ENCODE assay signal across 9 cellular contexts in the genomic region with DNA sequence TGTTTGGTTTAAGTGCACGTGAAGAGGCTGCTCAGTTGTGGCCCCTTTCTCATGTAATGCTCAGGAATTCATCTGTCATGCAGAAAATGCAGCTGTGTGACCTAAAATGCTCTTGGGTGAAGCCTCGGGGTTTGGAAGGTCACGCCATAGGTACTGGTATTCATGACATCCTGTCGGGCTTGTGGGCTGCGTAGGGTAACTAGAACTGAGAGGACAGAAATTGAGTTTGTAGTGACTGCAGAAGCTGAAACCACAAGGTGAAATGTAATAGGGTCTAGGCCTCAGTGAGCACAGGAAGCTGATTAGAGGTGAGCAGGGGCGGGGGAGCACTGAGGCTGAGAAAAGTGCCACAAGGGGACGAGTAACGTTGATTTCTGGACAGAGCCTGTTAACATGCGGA.
DNase-seq lines count a peak whose midpoint lies in the region; ATAC-seq, FAIRE-seq and TF ChIP-seq lines count a peak whose summit lies in the region.
"Had no signal": no experiment of that assay in that cellular context is flagged by ENCODE, and none has a peak within 500 bp of the region (broad histone marks: within the 10 kb centered on the region; RNA-seq: fewer than 3 reads in every experiment).

No MANE protein-coding gene starts in this region.

- no peak for FAIRE-seq in kidney (lab: Jason Lieb, UNC)

- no peak overlapping the region for H3K4me3 ChIP-seq in kidney (ENCODE audit: low read length in 2 of 2)

- H3K27ac Mint-ChIP-seq in activated T-helper 17 cell treated with anti-CD3 and anti-CD28 coated beads, Interleukin-2, amount 50 U/mL, for 72 hours = peak overlapping the region; percentile 47

- peak; percentile 99 for ATAC-seq in HG03196 (IDR thresholded peaks at IDR 0.05; ENCODE audit: unreplicated experiment)
- peak; percentile 94 for ATAC-seq in activated T-helper 17 cell treated with anti-CD3 and anti-CD28 coated beads, Interleukin-2, amount 50 U/mL, for 72 hours (replicated peaks)
- ATAC-seq in stimulated activated naive CD8-positive, alpha-beta T cell treated with anti-CD3 and anti-CD28 coated beads, Interleukin-15, Interleukin-2, amounts not matched to agents 100 U/mL and 50 U/mL, for 24 hours = peak; percentile 94

- peaks cover 4% of the 10 kb centered on the region for H3K9me3 Mint-ChIP-seq in activated T-helper 17 cell treated with anti-CD3 and anti-CD28 coated beads, Interleukin-2, amount 50 U/mL, for 72 hours

- peak; percentile 61 for DNase-seq in NK-92 treated with Interleukin-12 subunit alpha and Interleukin-12 subunit beta, amount 100 ng/mL, for 24 hours (lab: John Stamatoyannopoulos, UW)
- DNase-seq in NK-92 (lab: John Stamatoyannopoulos, UW; ENCODE audit: unreplicated experiment) = no peak
- peak; percentile 41 for DNase-seq in stimulated activated naive CD8-positive, alpha-beta T cell treated with anti-CD3 and anti-CD28 coated beads, Interleukin-15, Interleukin-2, amounts not matched to agents 100 U/mL and 50 U/mL, for 24 hours
- no peak for DNase-seq in OCI-M2 (lab: John Stamatoyannopoulos, UW; ENCODE audit: unreplicated experiment)
- DNase-seq in HuH-7 (ENCODE audit: low spot score) = no peak
- DNase-seq in kidney = no peak

- TF ChIP-seq CTCF in kidney (IDR thresholded peaks at IDR 0.05; ENCODE audit: borderline replicate concordance, extremely low read depth, insufficient read depth) = no peak

- no peak overlapping the region for H3K9ac ChIP-seq in kidney (ENCODE audit: low read length in 2 of 2)

- peaks cover 5% of the 10 kb centered on the region for H3K4me1 Mint-ChIP-seq in activated T-helper 17 cell treated with anti-CD3 and anti-CD28 coated beads, Interleukin-2, amount 50 U/mL, for 72 hours

- intact Hi-C loops in kidney (cut with DNase I) = no loop called here

- no peaks in the 10 kb centered on the region for H3K36me3 ChIP-seq in kidney (ENCODE audit: control insufficient read depth in 1 of 2, insufficient read depth in 2 of 2, low read length in 2 of 2)

- peak overlapping the region; percentile 43 for H3K4me3 Mint-ChIP-seq in activated T-helper 17 cell treated with anti-CD3 and anti-CD28 coated beads, Interleukin-2, amount 50 U/mL, for 72 hours

- no peak overlapping the region for H3K27ac ChIP-seq in kidney (ENCODE audit: low read depth in 2 of 2, low read length in 2 of 2)
- H3K27ac ChIP-seq: 22Rv1 had no signal

- H3K9me3 ChIP-seq in kidney (ENCODE audit: control insufficient read depth in 1 of 2, low read length in 2 of 2) = no peaks in the 10 kb centered on the region

- peaks cover 17% of the 10 kb centered on the region for H3K27me3 Mint-ChIP-seq in activated T-helper 17 cell treated with anti-CD3 and anti-CD28 coated beads, Interleukin-2, amount 50 U/mL, for 72 hours

- no peaks in the 10 kb centered on the region for H3K36me3 Mint-ChIP-seq in activated T-helper 17 cell treated with anti-CD3 and anti-CD28 coated beads, Interleukin-2, amount 50 U/mL, for 72 hours (ENCODE audit: low read depth)

- H3K4me1 ChIP-seq in kidney (ENCODE audit: control insufficient read depth in 1 of 2, insufficient read depth in 1 of 2, low read depth in 1 of 2, low read length in 2 of 2) = peaks cover 0 to 4% of the 10 kb centered on the region in 2 donors

Comparison
In these comparisons a context has a peak if more than half of its experiments do, and no peak if none do; other contexts are left out.
1. DNase-seq: peak in NK-92 treated with Interleukin-12 subunit alpha and Interleukin-12 subunit beta, amount 100 ng/mL, for 24 hours (single experiment) and stimulated activated naive CD8-positive, alpha-beta T cell treated with anti-CD3 and anti-CD28 coated beads, Interleukin-15, Interleukin-2, amounts not matched to agents 100 U/mL and 50 U/mL, for 24 hours (single experiment); none in NK-92 (single experiment), OCI-M2 (single experiment), HuH-7 (single experiment) and kidney (single experiment).
2. Peak in every context shown above with its lines, with median percentiles within 50 percentile points of each other: ATAC-seq.